1 cellular context compared by ENCODE assay signal in the genomic region with DNA sequence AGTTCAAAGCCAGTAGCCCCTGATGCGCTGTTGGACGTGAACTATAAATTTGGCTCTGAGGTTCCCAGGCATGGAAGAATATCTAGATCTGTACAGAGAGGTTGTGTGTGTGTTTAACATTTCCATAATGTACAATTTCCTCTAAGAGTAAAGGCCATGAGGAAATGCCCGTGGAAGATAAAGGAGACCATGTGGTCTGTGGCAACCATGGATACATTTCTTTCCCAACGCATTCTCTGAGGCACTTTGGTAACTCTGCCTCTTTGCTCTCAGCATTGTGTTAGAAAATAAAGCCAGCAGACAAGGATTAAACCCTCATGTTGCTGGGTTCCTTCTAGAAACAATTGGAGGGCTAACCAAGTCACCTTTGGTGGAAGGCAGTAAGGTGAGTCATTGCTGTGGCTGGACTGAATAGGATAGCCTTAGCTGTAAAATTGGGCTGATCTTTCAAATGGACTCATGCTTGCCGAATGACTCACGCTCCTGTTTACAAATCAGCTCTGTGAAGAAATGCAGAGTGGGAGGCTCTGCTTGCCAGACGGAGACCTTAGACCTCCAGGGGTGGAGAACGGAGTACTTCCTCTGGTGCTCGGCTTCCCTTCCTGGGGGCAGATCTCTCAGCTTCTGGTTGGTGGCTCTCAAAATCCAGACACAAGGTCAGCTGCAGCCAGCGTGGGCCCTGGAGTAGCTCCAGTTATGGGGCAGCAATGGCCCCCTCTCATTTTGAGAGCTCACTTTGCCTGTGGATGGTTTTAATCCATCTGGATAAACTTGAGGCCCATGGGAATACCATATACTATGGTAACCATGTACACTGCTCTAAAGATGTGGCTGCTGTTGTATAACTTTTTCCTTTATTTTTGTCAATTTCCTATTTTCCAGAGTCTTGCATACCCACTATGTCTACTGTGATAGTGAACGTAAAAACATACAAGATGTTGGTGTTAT.
A peak's percentile ranks its signal among the peaks of the same experiment; 100 is the strongest.
TF ChIP-seq lines count a peak whose summit lies in the region.

No MANE protein-coding gene starts in this region.

TF ChIP-seq in HepG2, 621 proteins besides CTCF, POLR2A, EP300 and RAD21 (continued from another document and continues in another):
- TF ChIP-seq, protein P1, sequence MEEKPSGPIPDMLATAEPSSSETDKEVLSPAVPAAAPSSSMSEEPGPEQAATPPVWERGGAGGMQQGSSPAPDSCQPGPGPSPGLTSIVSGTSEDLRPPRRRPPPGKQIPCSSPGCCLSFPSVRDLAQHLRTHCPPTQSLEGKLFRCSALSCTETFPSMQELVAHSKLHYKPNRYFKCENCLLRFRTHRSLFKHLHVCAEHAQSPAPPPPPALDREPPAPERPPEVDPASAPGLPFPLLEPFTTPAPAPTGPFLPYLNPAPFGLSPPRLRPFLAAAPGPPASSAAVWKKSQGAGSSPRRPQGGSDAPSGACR (CRISPR knock-in tag; IDR thresholded peaks at IDR 0.05): peak; percentile 65; the same call in 1 of the 2 replicates
- TF ChIP-seq STAG1 (CRISPR knock-in tag; IDR thresholded peaks at IDR 0.05) (peak; percentile 43), KMT2A (CRISPR knock-in tag; IDR thresholded peaks at IDR 0.05) (0 out of 2 replicates have a peak, but pooled peaks have one; percentile 51), POLR2G (IDR thresholded peaks at IDR 0.05; ENCODE audit: low read depth, low read length) (no peak), LCORL (IDR thresholded peaks at IDR 0.05) (peak; percentile 79; the same call in 1 of the 2 replicates), LCORL (CRISPR knock-in tag; IDR thresholded peaks at IDR 0.05) (peak; percentile 97), ZSCAN5A (CRISPR knock-in tag; IDR thresholded peaks at IDR 0.05; ENCODE audit: borderline replicate concordance) (no peak), ZSCAN9 (CRISPR knock-in tag; IDR thresholded peaks at IDR 0.05; ENCODE audit: borderline replicate concordance) (peak; percentile 87), ZNF776 (CRISPR knock-in tag; IDR thresholded peaks at IDR 0.05) (no peak), ARID5B (CRISPR knock-in tag; IDR thresholded peaks at IDR 0.05) (peak; percentile 98), ZNF512 (CRISPR knock-in tag; IDR thresholded peaks at IDR 0.05) (no peak), BRF2 (CRISPR knock-in tag; IDR thresholded peaks at IDR 0.05) (no peak), YY1 (IDR thresholded peaks at IDR 0.05; ENCODE audit: insufficient read depth, insufficient replicate concordance, low read depth, low read length) (peak; percentile 26), ZNF331 (CRISPR knock-in tag; IDR thresholded peaks at IDR 0.05) (peak; percentile 85), KDM6A (CRISPR knock-in tag; IDR thresholded peaks at IDR 0.05; ENCODE audit: low read depth) (peak; percentile 73), ZNF225 (CRISPR knock-in tag; IDR thresholded peaks at IDR 0.05) (no peak), BCL6 (CRISPR knock-in tag; IDR thresholded peaks at IDR 0.05) (peak; percentile 87), HMG20A (CRISPR knock-in tag; IDR thresholded peaks at IDR 0.05; ENCODE audit: borderline replicate concordance) (peak; percentile 94), FOXJ3 (CRISPR knock-in tag; IDR thresholded peaks at IDR 0.05; ENCODE audit: borderline replicate concordance) (peak; percentile 63), GATAD1 (CRISPR knock-in tag; IDR thresholded peaks at IDR 0.05) (peak; percentile 70), GZF1 (CRISPR knock-in tag; IDR thresholded peaks at IDR 0.05) (no peak), ZNF484 (CRISPR knock-in tag; IDR thresholded peaks at IDR 0.05; ENCODE audit: borderline replicate concordance, low read depth) (no peak), FOXA3 (CRISPR knock-in tag; IDR thresholded peaks at IDR 0.05) (peak; percentile 99), ZKSCAN5 (CRISPR knock-in tag; IDR thresholded peaks at IDR 0.05) (no peak), ELF3 (CRISPR knock-in tag; IDR thresholded peaks at IDR 0.05) (peak; percentile 92), SYNCRIP (IDR thresholded peaks at IDR 0.05; ENCODE audit: insufficient read depth, low read depth, low read length) (no peak), NR2F6 (IDR thresholded peaks at IDR 0.05) (peak; percentile 89), NR2F6 (CRISPR knock-in tag; IDR thresholded peaks at IDR 0.05) (peak; percentile 93), KAT8 (CRISPR knock-in tag; IDR thresholded peaks at IDR 0.05) (peak; percentile 74; the same call in 1 of the 2 replicates), HMGXB4 (CRISPR knock-in tag; IDR thresholded peaks at IDR 0.05; ENCODE audit: borderline replicate concordance in 1 of 2, low read depth in 1 of 2) (peak in 1 of 2 experiments; percentile 38; a peak in 1 of 4 replicates), ARID3A (IDR thresholded peaks at IDR 0.05; ENCODE audit: low read depth, low read length) (peak; percentile 56), FOXC1 (CRISPR knock-in tag; IDR thresholded peaks at IDR 0.05; ENCODE audit: borderline replicate concordance) (0 out of 2 replicates have a peak, but pooled peaks have one; percentile 32), E2F1 (CRISPR knock-in tag; IDR thresholded peaks at IDR 0.05) (no peak), RFXANK (CRISPR knock-in tag; IDR thresholded peaks at IDR 0.05) (0 out of 2 replicates have a peak, but pooled peaks have one; percentile 25), KDM1A (CRISPR knock-in tag; IDR thresholded peaks at IDR 0.05) (no peak; the same call in none of the 2 replicates), ZNF256 (CRISPR knock-in tag; conservative IDR thresholded peaks at IDR 0.05) (no peak)
- TF ChIP-seq, protein P2, sequence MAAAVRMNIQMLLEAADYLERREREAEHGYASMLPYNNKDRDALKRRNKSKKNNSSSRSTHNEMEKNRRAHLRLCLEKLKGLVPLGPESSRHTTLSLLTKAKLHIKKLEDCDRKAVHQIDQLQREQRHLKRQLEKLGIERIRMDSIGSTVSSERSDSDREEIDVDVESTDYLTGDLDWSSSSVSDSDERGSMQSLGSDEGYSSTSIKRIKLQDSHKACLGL (CRISPR knock-in tag; IDR thresholded peaks at IDR 0.05): 0 out of 2 replicates have a peak, but pooled peaks have one; percentile 38
- TF ChIP-seq, protein P3, sequence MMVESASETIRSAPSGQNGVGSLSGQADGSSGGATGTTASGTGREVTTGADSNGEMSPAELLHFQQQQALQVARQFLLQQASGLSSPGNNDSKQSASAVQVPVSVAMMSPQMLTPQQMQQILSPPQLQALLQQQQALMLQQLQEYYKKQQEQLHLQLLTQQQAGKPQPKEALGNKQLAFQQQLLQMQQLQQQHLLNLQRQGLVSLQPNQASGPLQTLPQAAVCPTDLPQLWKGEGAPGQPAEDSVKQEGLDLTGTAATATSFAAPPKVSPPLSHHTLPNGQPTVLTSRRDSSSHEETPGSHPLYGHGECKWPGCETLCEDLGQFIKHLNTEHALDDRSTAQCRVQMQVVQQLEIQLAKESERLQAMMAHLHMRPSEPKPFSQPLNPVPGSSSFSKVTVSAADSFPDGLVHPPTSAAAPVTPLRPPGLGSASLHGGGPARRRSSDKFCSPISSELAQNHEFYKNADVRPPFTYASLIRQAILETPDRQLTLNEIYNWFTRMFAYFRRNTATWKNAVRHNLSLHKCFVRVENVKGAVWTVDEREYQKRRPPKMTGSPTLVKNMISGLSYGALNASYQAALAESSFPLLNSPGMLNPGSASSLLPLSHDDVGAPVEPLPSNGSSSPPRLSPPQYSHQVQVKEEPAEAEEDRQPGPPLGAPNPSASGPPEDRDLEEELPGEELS (CRISPR knock-in tag; IDR thresholded peaks at IDR 0.05): peak; percentile 97
